Comparison of ENCODE assay signal across 20 cellular contexts in the genomic region with DNA sequence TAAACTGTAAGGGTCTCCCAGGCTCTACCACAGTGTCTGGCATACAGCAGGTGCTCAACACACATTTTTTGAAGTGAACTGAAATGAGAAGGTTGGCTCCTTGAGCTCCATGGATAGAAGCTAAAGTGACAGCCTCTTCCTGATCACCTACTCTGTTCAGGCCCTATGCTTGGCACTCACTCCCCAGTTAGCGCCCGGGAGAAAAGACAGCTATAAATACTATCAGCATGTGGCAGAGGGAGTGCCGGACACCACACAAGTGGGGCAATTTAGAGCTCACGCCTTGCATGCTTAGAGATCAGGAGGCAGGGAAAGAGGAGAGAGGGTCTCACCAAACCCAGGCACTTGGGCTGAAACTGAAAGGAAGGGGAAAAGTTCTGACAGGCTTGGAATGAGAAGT.
DNase-seq lines count a peak whose midpoint lies in the region; ATAC-seq and TF ChIP-seq lines count a peak whose summit lies in the region.
"Had no signal": no experiment of that assay in that cellular context is flagged by ENCODE, and none has a peak within 500 bp of the region (broad histone marks: within the 10 kb centered on the region; RNA-seq: fewer than 3 reads in every experiment).

No MANE protein-coding gene starts in this region.

- H3K4me3 ChIP-seq in heart left ventricle = no peak overlapping the region
- H3K4me3 ChIP-seq: GM12878 had no signal

- peak in 1 of 5 donors; percentile 18 for DNase-seq in heart left ventricle
- DNase-seq in cardiac septum (ENCODE audit: low spot score) = no peak
- DNase-seq in left ventricle myocardium superior = no peak
- DNase-seq in H4 (ENCODE audit: low spot score) = no peak
- no peak for DNase-seq in kidney tubule cell (ENCODE audit: low spot score)
- DNase-seq in activated T-cell treated with anti-CD3 and anti-CD28 coated beads, Interleukin-2, amount 50 U/mL, for 72 hours = no peak
- DNase-seq: ACHN; BE2C; C1 segment of cervical spinal cord; CD4-positive, CD25-positive, alpha-beta regulatory T cell; CD8-positive, alpha-beta memory T cell; COR-L47; DMS 273 treated with DMSO at 0.1 percent for 48 hours; EL; H7; HFFc6 had no signal

- peak in 3 of 4 donors; percentile 77 to 87 (median 81) for ATAC-seq in heart left ventricle
- peak; percentile 86 for ATAC-seq in left ventricle myocardium superior
- no peak for ATAC-seq in activated T-cell treated with anti-CD3 and anti-CD28 coated beads, Interleukin-2, amount 50 U/mL, for 72 hours (replicated peaks in 1 of 2)
- ATAC-seq: GM12878, HCT116 had no signal

- no peak for TF ChIP-seq POLR2A in heart left ventricle (IDR thresholded peaks at IDR 0.05)

- H3K27me3 ChIP-seq in heart left ventricle = peaks cover 17 to 45% (median 33%) of the 10 kb centered on the region in 9 donors
- H3K27me3 ChIP-seq: BE2C had no signal

- intact Hi-C loops in heart left ventricle (cut with DNase I) (no loop called here), cardiac septum (cut with DNase I) (no loop called here), left ventricle myocardium superior (cut with micrococcal nuclease) (no loop called here)

- H3K27ac Mint-ChIP-seq in brain = peak overlapping the region in 3 of 5 experiments; percentile 26 to 77 (median 73)
- no peak overlapping the region for H3K27ac Mint-ChIP-seq in activated T-cell treated with anti-CD3 and anti-CD28 coated beads, Interleukin-2, amount 50 U/mL, for 72 hours
- H3K27ac Mint-ChIP-seq: CD4-positive, CD25-positive, alpha-beta regulatory T cell; CD8-positive, alpha-beta memory T cell; HFFc6 had no signal

- TF ChIP-seq CTCF in heart left ventricle (IDR thresholded peaks at IDR 0.05) (no peak), brain (conservative IDR thresholded peaks at IDR 0.05) (no peak)

- H3K4me1 Mint-ChIP-seq in brain = peaks cover 46% of the 10 kb centered on the region
- no peaks in the 10 kb centered on the region for H3K4me1 Mint-ChIP-seq in activated T-cell treated with anti-CD3 and anti-CD28 coated beads, Interleukin-2, amount 50 U/mL, for 72 hours (ENCODE audit: low read depth)
- H3K4me1 Mint-ChIP-seq: CD4-positive, CD25-positive, alpha-beta regulatory T cell; CD8-positive, alpha-beta memory T cell had no signal

- H3K27me3 Mint-ChIP-seq in brain = peaks cover 35% of the 10 kb centered on the region
- H3K27me3 Mint-ChIP-seq in activated T-cell treated with anti-CD3 and anti-CD28 coated beads, Interleukin-2, amount 50 U/mL, for 72 hours (ENCODE audit: low read depth) = peaks cover 52% of the 10 kb centered on the region

- H3K9me3 Mint-ChIP-seq in brain = peaks cover 0 to 4% (median 0%) of the 10 kb centered on the region in 5 experiments
- H3K9me3 Mint-ChIP-seq in activated T-cell treated with anti-CD3 and anti-CD28 coated beads, Interleukin-2, amount 50 U/mL, for 72 hours = no peaks in the 10 kb centered on the region
- H3K9me3 Mint-ChIP-seq: CD8-positive, alpha-beta memory T cell; HFFc6 had no signal

- H3K4me3 Mint-ChIP-seq in brain = peak overlapping the region in 1 of 5 experiments; percentile 5
- no peak overlapping the region for H3K4me3 Mint-ChIP-seq in activated T-cell treated with anti-CD3 and anti-CD28 coated beads, Interleukin-2, amount 50 U/mL, for 72 hours
- H3K4me3 Mint-ChIP-seq: CD4-positive, CD25-positive, alpha-beta regulatory T cell; HFFc6 had no signal

- H3K36me3 ChIP-seq in heart left ventricle = no peaks in the 10 kb centered on the region
- H3K36me3 ChIP-seq: BE2C had no signal

- no peak overlapping the region for H3K27ac ChIP-seq in heart left ventricle
- H3K27ac ChIP-seq: HL-60 had no signal

- peaks cover 0 to 23% (median 5%) of the 10 kb centered on the region in 12 donors for H3K4me1 ChIP-seq in heart left ventricle

- no peaks in the 10 kb centered on the region for H3K36me3 Mint-ChIP-seq in brain
- H3K36me3 Mint-ChIP-seq in activated T-cell treated with anti-CD3 and anti-CD28 coated beads, Interleukin-2, amount 50 U/mL, for 72 hours (ENCODE audit: insufficient read depth in 2 of 2) = no peaks in the 10 kb centered on the region
- H3K36me3 Mint-ChIP-seq: CD4-positive, CD25-positive, alpha-beta regulatory T cell; CD8-positive, alpha-beta memory T cell had no signal

- H3K9me3 ChIP-seq in heart left ventricle = no peaks in the 10 kb centered on the region
- H3K9me3 ChIP-seq: BE2C had no signal

- 29 to 42% (median 32%) methylated on average over 4 of the region's 4 CpGs for WGBS in heart left ventricle, 4 donors

Comparison
In these comparisons a context has a peak if more than half of its experiments do, and no peak if none do; other contexts are left out.
1. ATAC-seq: peak in heart left ventricle (3 of 4) and left ventricle myocardium superior (single experiment); none in activated T-cell treated with anti-CD3 and anti-CD28 coated beads, Interleukin-2, amount 50 U/mL, for 72 hours (0 of 2).